10 cellular contexts compared by ENCODE assay signal in genomic region chr1:13584876-13585598, GRCh38. TPM values are rescaled to one million over a fixed set of nuclear protein-coding genes. Genes with fewer than 3 reads are reported as not detected.
A peak's percentile ranks its signal among the peaks of the same experiment; 100 is the strongest.
DNase-seq lines count a peak whose midpoint lies in the region; ATAC-seq, FAIRE-seq and TF ChIP-seq lines count a peak whose summit lies in the region.
"Had no signal": no experiment of that assay in that cellular context is flagged by ENCODE, and none has a peak within 500 bp of the region (broad histone marks: within the 10 kb centered on the region; RNA-seq: fewer than 3 reads in every experiment).

No MANE protein-coding gene starts in this region.

- H2AFZ ChIP-seq in neuron (ENCODE audit: low read depth, low read length) = peak overlapping the region; percentile 14

- H3K36me3 ChIP-seq in neuron (ENCODE audit: insufficient read depth, low read length) (peaks cover 13% of the 10 kb centered on the region), uterus (peaks cover 0 to 2% of the 10 kb centered on the region in 2 donors)

- TF ChIP-seq POLR2A in uterus (IDR thresholded peaks at IDR 0.05) = no peak

- peak overlapping the region; percentile 93 for H3K4me3 ChIP-seq in fibroblast of villous mesenchyme (ENCODE audit: low read depth, low read length)
- H3K4me3 ChIP-seq in neuron (ENCODE audit: low read length) = peak overlapping the region; percentile 82
- peak overlapping the region; percentile 57 to 64 for H3K4me3 ChIP-seq in uterus
- H3K4me3 ChIP-seq: K562 had no signal

- no peak for ATAC-seq in left lobe of liver
- ATAC-seq: K562 had no signal

- H3K4me1 ChIP-seq in neuron (ENCODE audit: insufficient read depth, low read length) = peaks cover 37% of the 10 kb centered on the region
- H3K4me1 ChIP-seq in uterus = no peaks in the 10 kb centered on the region

- no peaks in the 10 kb centered on the region for H3K9me3 ChIP-seq in neuron (ENCODE audit: low read length)
- H3K9me3 ChIP-seq in uterus = no peaks in the 10 kb centered on the region

- intact Hi-C loops in uterus (cut with DNase I; ENCODE audit: low total_unique reads) = no loop called here

- H3K27ac ChIP-seq in adipose tissue (ENCODE audit: low read depth, low read length) (peak overlapping the region; percentile 61), uterus (peak overlapping the region; percentile 78 to 89)

- TF ChIP-seq CTCF in fibroblast of villous mesenchyme (IDR thresholded peaks at IDR 0.05; ENCODE audit: insufficient read depth, low read depth, low read length) (no peak), uterus (IDR thresholded peaks at IDR 0.05) (no peak), D721Med (IDR thresholded peaks at IDR 0.05; ENCODE audit: insufficient read depth, missing control alignments) (no peak)

- FAIRE-seq in D721Med (lab: Jason Lieb, UNC) = no peak
- FAIRE-seq: K562 had no signal

- no peaks in the 10 kb centered on the region for H3K27me3 ChIP-seq in neuron (ENCODE audit: insufficient read depth, low read length)
- H3K27me3 ChIP-seq in uterus = no peaks in the 10 kb centered on the region

- WGBS in adipose tissue, 3 donors = 70 to 83% (median 71%) methylated on average over 11 of the region's 11 CpGs

- no peak for DNase-seq in fibroblast of villous mesenchyme (ENCODE audit: low read depth)
- no peak for DNase-seq in uterus
- no peak for DNase-seq in left lobe of liver (ENCODE audit: low spot score)
- DNase-seq in HPDE6-E6E7 (ENCODE audit: extremely low spot score) = no peak
- DNase-seq in D721Med (ENCODE audit: insufficient read length, low spot score) = no peak
- DNase-seq: activated naive CD4-positive, alpha-beta T cell treated with anti-CD3 and anti-CD28 coated beads for 36 hours; NCI-H2081 treated with DMSO at 0.1 percent for 48 hours had no signal

RNA-seq across cellular contexts. Expression of gene PDPN, which starts 1.4 kb away (rescaled TPM):
- polyA plus RNA-seq in adipose tissue = 10 to 100 TPM in 2 of 3 donors, 1 to 10 TPM in 1; 5.8 to 63.7 (median 38.8) TPM
- total RNA-seq in fibroblast of villous mesenchyme = 28.7 and 32.8 TPM in 2 replicates
- total RNA-seq in uterus = 10 to 100 TPM; 17.7 to 50.0 (median 30.7) TPM
- 0.33 TPM for total RNA-seq in left lobe of liver
- total RNA-seq: activated naive CD4-positive, alpha-beta T cell treated with anti-CD3 and anti-CD28 coated beads for 36 hours had no signal
- polyA plus RNA-seq: K562 had no signal

Comparison
In these comparisons a context has a peak if more than half of its experiments do, and no peak if none do; other contexts are left out.
1. RNA of gene PDPN, which starts 1.4 kb away (total RNA-seq): 28.7 to 32.8 TPM in fibroblast of villous mesenchyme and 17.7 to 50.0 TPM in uterus; 0.33 TPM in left lobe of liver (single experiment); every median in the first group is over 10 times any median in the second.
2. Peak in every context shown above with its lines, with median percentiles within 50 percentile points of each other: H3K4me3 ChIP-seq.